Comparison of ENCODE assay signal across 21 cellular contexts in the genomic region with DNA sequence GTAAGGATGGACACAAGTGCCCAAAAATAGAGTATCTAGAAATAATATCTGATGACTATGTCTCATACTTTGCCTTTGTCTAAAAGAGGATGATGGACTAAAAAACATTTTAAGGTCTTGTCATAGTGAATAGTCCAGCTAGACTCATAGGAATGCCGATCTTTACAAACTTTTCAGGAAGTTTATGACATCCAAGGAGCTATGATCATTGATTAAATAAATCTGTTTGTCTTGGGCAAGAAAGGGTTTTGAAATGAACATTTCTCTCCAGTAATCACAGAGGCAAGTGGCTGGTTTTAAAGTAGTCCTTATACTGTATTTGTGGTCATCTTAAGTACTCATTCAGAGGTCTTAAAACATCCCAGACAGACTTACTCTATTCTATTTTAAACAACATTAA.
"Had no signal": no experiment of that assay in that cellular context is flagged by ENCODE, and none has a peak within 500 bp of the region (broad histone marks: within the 10 kb centered on the region; RNA-seq: fewer than 3 reads in every experiment).

No MANE protein-coding gene starts in this region.

- H3K4me1 ChIP-seq: lower lobe of right lung, neural progenitor cell, stomach, transverse colon, uterus had no signal

- H3K27me3 ChIP-seq: neural progenitor cell, stomach, transverse colon, uterus had no signal

- H3K4me3 ChIP-seq: coronary artery, lower lobe of right lung, neural progenitor cell, smooth muscle cell, stomach, transverse colon, uterus had no signal

- DNase-seq: activated CD4-positive, alpha-beta memory T cell treated with anti-CD3 and anti-CD28 coated beads, Interleukin-2, amount 10 ng/mL, durations not matched to agents 7 days and 5 days; activated CD4-positive, alpha-beta T cell treated with anti-CD3 and anti-CD28 coated beads, Interleukin-2, amount 10 ng/mL, durations not matched to agents 24 days and 14 days; activated effector memory CD4-positive, alpha-beta T cell treated with anti-CD3 and anti-CD28 coated beads, Interleukin-2, amount 50 U/mL, for 16 hours; activated naive CD4-positive, alpha-beta T cell treated with anti-CD3 and anti-CD28 coated beads, Interleukin-2, amount 10 ng/mL, durations not matched to agents 7 days and 5 days; activated T-cell treated with anti-CD3 and anti-CD28 coated beads for 4 hours; amygdala; cerebellar nuclear complex; kidney; lower lobe of right lung; naive thymus-derived CD4-positive, alpha-beta T cell; posterior cingulate gyrus; stimulated activated CD4-positive, alpha-beta T cell treated with anti-CD3 and anti-CD28 coated beads, Interleukin-15, amount 100 ng/mL, for 24 hours; stomach; transverse colon; uterus had no signal

- H2AFZ ChIP-seq: neural progenitor cell had no signal

- H3K4me3 Mint-ChIP-seq: activated CD4-positive, alpha-beta memory T cell treated with anti-CD3 and anti-CD28 coated beads, Interleukin-2, amount 10 ng/mL, durations not matched to agents 7 days and 5 days; activated CD4-positive, alpha-beta T cell treated with anti-CD3 and anti-CD28 coated beads, Interleukin-2, amount 10 ng/mL, durations not matched to agents 24 days and 14 days; activated naive CD4-positive, alpha-beta T cell treated with anti-CD3 and anti-CD28 coated beads, Interleukin-2, amount 10 ng/mL, durations not matched to agents 7 days and 5 days; naive thymus-derived CD4-positive, alpha-beta T cell; neural progenitor cell; stimulated activated memory B cell treated with anti-CD40 and anti-IgM and Interleukin-4, amounts not matched to agents 10 μg/mL and 1 μg/mL and 100 μg/mL, for 72 hours had no signal

- H3K36me3 ChIP-seq: lower lobe of right lung, stomach, transverse colon, uterus had no signal

- H3K27ac ChIP-seq: coronary artery, epithelial cell of prostate, lower lobe of right lung, neural progenitor cell, stomach, transverse colon had no signal

- H3K9ac ChIP-seq: neural progenitor cell had no signal

- H3K27me3 Mint-ChIP-seq: activated CD4-positive, alpha-beta memory T cell treated with anti-CD3 and anti-CD28 coated beads, Interleukin-2, amount 10 ng/mL, durations not matched to agents 7 days and 5 days; activated CD4-positive, alpha-beta T cell treated with anti-CD3 and anti-CD28 coated beads, Interleukin-2, amount 10 ng/mL, durations not matched to agents 24 days and 14 days; activated naive CD4-positive, alpha-beta T cell treated with anti-CD3 and anti-CD28 coated beads, Interleukin-2, amount 10 ng/mL, durations not matched to agents 7 days and 5 days; naive thymus-derived CD4-positive, alpha-beta T cell; stimulated activated memory B cell treated with anti-CD40 and anti-IgM and Interleukin-4, amounts not matched to agents 10 μg/mL and 1 μg/mL and 100 μg/mL, for 72 hours had no signal

- H3K36me3 Mint-ChIP-seq: activated naive CD4-positive, alpha-beta T cell treated with anti-CD3 and anti-CD28 coated beads, Interleukin-2, amount 10 ng/mL, durations not matched to agents 7 days and 5 days; naive thymus-derived CD4-positive, alpha-beta T cell; stimulated activated memory B cell treated with anti-CD40 and anti-IgM and Interleukin-4, amounts not matched to agents 10 μg/mL and 1 μg/mL and 100 μg/mL, for 72 hours had no signal

- ATAC-seq: lower lobe of right lung; naive thymus-derived CD4-positive, alpha-beta T cell; sciatic nerve; stimulated activated memory B cell treated with anti-CD40 and anti-IgM and Interleukin-4, amounts not matched to agents 10 μg/mL and 1 μg/mL and 100 μg/mL, for 72 hours had no signal

- H3K27ac Mint-ChIP-seq: activated CD4-positive, alpha-beta memory T cell treated with anti-CD3 and anti-CD28 coated beads, Interleukin-2, amount 10 ng/mL, durations not matched to agents 7 days and 5 days; activated CD4-positive, alpha-beta T cell treated with anti-CD3 and anti-CD28 coated beads, Interleukin-2, amount 10 ng/mL, durations not matched to agents 24 days and 14 days; activated naive CD4-positive, alpha-beta T cell treated with anti-CD3 and anti-CD28 coated beads, Interleukin-2, amount 10 ng/mL, durations not matched to agents 7 days and 5 days; naive thymus-derived CD4-positive, alpha-beta T cell; neural progenitor cell; stimulated activated memory B cell treated with anti-CD40 and anti-IgM and Interleukin-4, amounts not matched to agents 10 μg/mL and 1 μg/mL and 100 μg/mL, for 72 hours had no signal

- H3K9me3 ChIP-seq: lower lobe of right lung, stomach, transverse colon, uterus had no signal

- H3K4me1 Mint-ChIP-seq: activated CD4-positive, alpha-beta memory T cell treated with anti-CD3 and anti-CD28 coated beads, Interleukin-2, amount 10 ng/mL, durations not matched to agents 7 days and 5 days; activated CD4-positive, alpha-beta T cell treated with anti-CD3 and anti-CD28 coated beads, Interleukin-2, amount 10 ng/mL, durations not matched to agents 24 days and 14 days; activated naive CD4-positive, alpha-beta T cell treated with anti-CD3 and anti-CD28 coated beads, Interleukin-2, amount 10 ng/mL, durations not matched to agents 7 days and 5 days; naive thymus-derived CD4-positive, alpha-beta T cell; neural progenitor cell; stimulated activated memory B cell treated with anti-CD40 and anti-IgM and Interleukin-4, amounts not matched to agents 10 μg/mL and 1 μg/mL and 100 μg/mL, for 72 hours had no signal

- H3K4me2 ChIP-seq: neural progenitor cell, smooth muscle cell had no signal

- H3K9me3 Mint-ChIP-seq: activated CD4-positive, alpha-beta memory T cell treated with anti-CD3 and anti-CD28 coated beads, Interleukin-2, amount 10 ng/mL, durations not matched to agents 7 days and 5 days; activated CD4-positive, alpha-beta T cell treated with anti-CD3 and anti-CD28 coated beads, Interleukin-2, amount 10 ng/mL, durations not matched to agents 24 days and 14 days; activated naive CD4-positive, alpha-beta T cell treated with anti-CD3 and anti-CD28 coated beads, Interleukin-2, amount 10 ng/mL, durations not matched to agents 7 days and 5 days; stimulated activated memory B cell treated with anti-CD40 and anti-IgM and Interleukin-4, amounts not matched to agents 10 μg/mL and 1 μg/mL and 100 μg/mL, for 72 hours had no signal
